In the genomic region with DNA sequence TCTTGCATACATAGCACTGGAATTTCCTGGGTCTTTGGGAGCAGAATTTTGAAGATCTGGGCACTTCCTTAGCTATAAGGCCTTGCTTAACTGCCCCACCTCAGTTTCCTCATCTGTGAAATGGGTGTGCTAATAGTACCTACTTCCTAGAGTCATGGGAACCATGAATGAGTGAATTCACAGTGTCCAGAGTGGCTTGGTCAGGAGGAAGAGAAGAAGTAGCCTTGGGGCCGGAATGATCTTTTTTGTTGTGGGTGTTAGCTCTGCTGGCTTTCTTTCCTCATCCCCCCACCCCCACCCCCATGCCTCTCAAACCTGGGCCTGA, we compare ENCODE assay signal across 8 cellular contexts. TPM values are rescaled to one million over a fixed set of nuclear protein-coding genes. Genes with fewer than 3 reads are reported as not detected.
DNase-seq lines count a peak whose midpoint lies in the region; ATAC-seq and TF ChIP-seq lines count a peak whose summit lies in the region.

No MANE protein-coding gene starts in this region.

- H3K4me1 Mint-ChIP-seq in activated T-cell treated with anti-CD3 and anti-CD28 coated beads, Interleukin-2, amount 50 U/mL, for 24 hours (ENCODE audit: low read depth), result peaks cover 83% of the 10 kb centered on the region
- peaks cover 80 to 85% (median 82%) of the 10 kb centered on the region in 3 donors for H3K4me1 Mint-ChIP-seq in T-cell

- H3K4me3 ChIP-seq in fibroblast of pulmonary artery (replicated peaks; ENCODE audit: low read depth, low read length) (peak overlapping the region; percentile 90), stomach (peak overlapping the region in 2 of 4 donors; percentile 81 to 83), ovary (no peak overlapping the region)

- H3K9me3 ChIP-seq in stomach (no peaks in the 10 kb centered on the region), ovary (no peaks in the 10 kb centered on the region)

- TF ChIP-seq CTCF in fibroblast of pulmonary artery (IDR thresholded peaks at IDR 0.05; ENCODE audit: low read length, missing control alignments), result no peak
- no peak for TF ChIP-seq CTCF in stomach (IDR thresholded peaks at IDR 0.05)
- no peak for TF ChIP-seq CTCF in ovary (IDR thresholded peaks at IDR 0.05)

- TF ChIP-seq EP300 in stomach (IDR thresholded peaks at IDR 0.05) (no peak), ovary (IDR thresholded peaks at IDR 0.05) (no peak)

- peak overlapping the region; percentile 92 for H3K4me3 Mint-ChIP-seq in activated T-cell treated with anti-CD3 and anti-CD28 coated beads, Interleukin-2, amount 50 U/mL, for 24 hours
- H3K4me3 Mint-ChIP-seq in T-cell, result peak overlapping the region; percentile 83 to 94 (median 85)

- peak overlapping the region; percentile 95 for H3K27ac Mint-ChIP-seq in activated T-cell treated with anti-CD3 and anti-CD28 coated beads, Interleukin-2, amount 50 U/mL, for 24 hours
- H3K27ac Mint-ChIP-seq in T-cell, result peak overlapping the region; percentile 69 to 95

- TF ChIP-seq POLR2A in stomach (IDR thresholded peaks at IDR 0.05), result no peak
- TF ChIP-seq POLR2A in ovary (IDR thresholded peaks at IDR 0.05), result no peak

- POLR2A ChIA-PET in T-cell (lab: Charles Lee), result no interaction called here

- 80 to 90% (median 87%) methylated on average over 1 of the region's 1 CpG for WGBS in stomach, 5 donors
- 85 to 97% (median 86%) methylated on average over 1 of the region's 1 CpG for WGBS in ovary, 3 donors

- H3K36me3 Mint-ChIP-seq in activated T-cell treated with anti-CD3 and anti-CD28 coated beads, Interleukin-2, amount 50 U/mL, for 24 hours (ENCODE audit: low read depth), result peaks cover 38% of the 10 kb centered on the region
- H3K36me3 Mint-ChIP-seq in T-cell, result peaks cover under 1% of the 10 kb centered on the region

- H3K27ac ChIP-seq in stomach (peak overlapping the region in 4 of 5 donors; percentile 86 to 90 (median 88)), ovary (no peak overlapping the region)

- ATAC-seq in T-cell (replicated peaks in 1 of 4), result no peak
- no peak for ATAC-seq in GM18870 (IDR thresholded peaks at IDR 0.05; ENCODE audit: unreplicated experiment)

- CTCF ChIA-PET in T-cell (lab: Charles Lee), result interaction anchor here in 1 of 2 donors (0.9 to 7.5 kb wide), 2 partner anchors 34 to 43 kb away, joined by 3 to 91 read pairs; no protein-coding TSS in a partner anchor

- H3K36me3 ChIP-seq in stomach (no peaks in the 10 kb centered on the region), ovary (no peaks in the 10 kb centered on the region)

- no peaks in the 10 kb centered on the region for H3K9me3 Mint-ChIP-seq in activated T-cell treated with anti-CD3 and anti-CD28 coated beads, Interleukin-2, amount 50 U/mL, for 24 hours
- H3K9me3 Mint-ChIP-seq in T-cell, result no peaks in the 10 kb centered on the region

- H3K27me3 ChIP-seq in stomach (no peaks in the 10 kb centered on the region), ovary (no peaks in the 10 kb centered on the region)

- H3K4me1 ChIP-seq in stomach (peaks cover 55 to 91% (median 85%) of the 10 kb centered on the region in 4 donors), ovary (ENCODE audit: insufficient read depth) (peaks cover 11% of the 10 kb centered on the region)

- no peaks in the 10 kb centered on the region for H3K27me3 Mint-ChIP-seq in activated T-cell treated with anti-CD3 and anti-CD28 coated beads, Interleukin-2, amount 50 U/mL, for 24 hours
- H3K27me3 Mint-ChIP-seq in T-cell, result no peaks in the 10 kb centered on the region

- intact Hi-C loops in stomach (cut with DNase I; ENCODE audit: low total_unique reads), result no loop called here
- intact Hi-C loops in ovary (cut with DNase I), result loop anchor here in 3 of 4 donors (5.0 kb wide), 2 partner anchors 39 to 44 kb away; no protein-coding TSS in a partner anchor

- DNase-seq in activated T-cell treated with anti-CD3 and anti-CD28 coated beads, Interleukin-2, amount 50 U/mL, for 24 hours, result no peak
- no peak for DNase-seq in activated T-cell treated with anti-CD3 and anti-CD28 coated beads, Interleukin-2, amount 50 U/mL, for 48 hours
- no peak for DNase-seq in T-cell
- DNase-seq in fibroblast of pulmonary artery (ENCODE audit: low read depth), result no peak
- DNase-seq in stomach, result no peak
- DNase-seq in cortex of kidney (lab: John Stamatoyannopoulos, UW), result no peak
- DNase-seq in ovary, result no peak

RNA-seq across cellular contexts. Expression of a gene that starts 2.4 kb away (rescaled TPM):
- 10 to 100 TPM; 24.6 to 38.8 (median 28.8) TPM for total RNA-seq in T-cell
- total RNA-seq in stomach, result 10 to 100 TPM in 2 of 5 donors, 1 to 10 TPM in 3; 5.3 to 21.7 (median 9.8) TPM
- 1 to 10 TPM; 2.5 to 8.1 (median 7.3) TPM for polyA plus RNA-seq in stomach
- total RNA-seq in ovary, result 10 to 100 TPM in 5 of 7 donors, 1 to 10 TPM in 2; 8.6 to 24.0 (median 14.3) TPM
- 10 to 100 TPM in 1 of 2 donors, 1 to 10 TPM in 1; 7.2 to 22.0 TPM for polyA plus RNA-seq in ovary

RNA-seq across cellular contexts. Expression of a gene that starts 39.2 kb away (rescaled TPM):
- total RNA-seq in T-cell (1 to 10 TPM; 1.4 to 6.2 (median 5.4) TPM), stomach (10 to 100 TPM in 4 of 5 donors, 1 to 10 TPM in 1; 7.0 to 59.3 (median 18.7) TPM), ovary (10 to 100 TPM in 5 of 7 donors, 1 to 10 TPM in 2; 7.6 to 26.5 (median 19.2) TPM)
- polyA plus RNA-seq in stomach (10 to 100 TPM; 13.3 to 42.0 (median 16.8) TPM), ovary (10 to 100 TPM in 1 of 2 donors, 1 to 10 TPM in 1; 1.8 to 18.6 TPM)

Comparison
In these comparisons a context has a peak if more than half of its experiments do, and no peak if none do; other contexts are left out.
1. H3K27ac ChIP-seq: peak in stomach (4 of 5); none in ovary (0 of 2).